Comparison of ENCODE assay signal across 1 cellular context in genomic region chr12:99453831-99454538, GRCh38.
TF ChIP-seq lines count a peak whose summit lies in the region.

No MANE protein-coding gene starts in this region.

TF ChIP-seq in SK-N-SH, 30 proteins besides CTCF, POLR2A, EP300 and RAD21 (continued from another document):
- TF ChIP-seq, protein P1, sequence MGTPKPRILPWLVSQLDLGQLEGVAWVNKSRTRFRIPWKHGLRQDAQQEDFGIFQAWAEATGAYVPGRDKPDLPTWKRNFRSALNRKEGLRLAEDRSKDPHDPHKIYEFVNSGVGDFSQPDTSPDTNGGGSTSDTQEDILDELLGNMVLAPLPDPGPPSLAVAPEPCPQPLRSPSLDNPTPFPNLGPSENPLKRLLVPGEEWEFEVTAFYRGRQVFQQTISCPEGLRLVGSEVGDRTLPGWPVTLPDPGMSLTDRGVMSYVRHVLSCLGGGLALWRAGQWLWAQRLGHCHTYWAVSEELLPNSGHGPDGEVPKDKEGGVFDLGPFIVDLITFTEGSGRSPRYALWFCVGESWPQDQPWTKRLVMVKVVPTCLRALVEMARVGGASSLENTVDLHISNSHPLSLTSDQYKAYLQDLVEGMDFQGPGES (IDR thresholded peaks at IDR 0.05; ENCODE audit: low read depth, low read length) = no peak
- no peak for TF ChIP-seq TEAD4 (IDR thresholded peaks at IDR 0.05; ENCODE audit: borderline replicate concordance, insufficient read depth)
- TF ChIP-seq MEF2A (IDR thresholded peaks at IDR 0.05; ENCODE audit: borderline replicate concordance, low read depth) = no peak
- TF ChIP-seq ZBTB33 (IDR thresholded peaks at IDR 0.05; ENCODE audit: borderline replicate concordance, low read depth) = no peak
- TF ChIP-seq MXI1 (IDR thresholded peaks at IDR 0.05; ENCODE audit: low read depth, low read length) = no peak
- TF ChIP-seq REST (IDR thresholded peaks at IDR 0.05; ENCODE audit: low read depth, low read length) = no peak
- TF ChIP-seq RCOR1 (IDR thresholded peaks at IDR 0.05; ENCODE audit: low read length) = no peak
- TF ChIP-seq JUND (IDR thresholded peaks at IDR 0.05) = no peak
